Comparison of ENCODE assay signal across 23 cellular contexts in genomic region chr7:65800890-65801341, GRCh38.
A peak's percentile ranks its signal among the peaks of the same experiment; 100 is the strongest.
DNase-seq lines count a peak whose midpoint lies in the region; ATAC-seq, FAIRE-seq and TF ChIP-seq lines count a peak whose summit lies in the region.
"Had no signal": no experiment of that assay in that cellular context is flagged by ENCODE, and none has a peak within 500 bp of the region (broad histone marks: within the 10 kb centered on the region; RNA-seq: fewer than 3 reads in every experiment).

No MANE protein-coding gene starts in this region.

- H3K79me1 ChIP-seq in IMR-90 (ENCODE audit: low read depth in 1 of 2, low read length in 2 of 2), result no peaks in the 10 kb centered on the region

- no peak overlapping the region for H4K5ac ChIP-seq in IMR-90 (ENCODE audit: low read depth, low read length)

- TF ChIP-seq CTCF in IMR-90 (conservative IDR thresholded peaks at IDR 0.05; ENCODE audit: low read depth, low read length), result no peak
- TF ChIP-seq CTCF in bronchial epithelial cell (IDR thresholded peaks at IDR 0.05; ENCODE audit: insufficient read depth, low read length, severe bottlenecking), result no peak
- no peak for TF ChIP-seq CTCF in esophagus squamous epithelium (IDR thresholded peaks at IDR 0.05)
- TF ChIP-seq CTCF in type B pancreatic cell (conservative IDR thresholded peaks at IDR 0.05), result no peak

- no peaks in the 10 kb centered on the region for H3K27me3 Mint-ChIP-seq in type B pancreatic cell
- H3K27me3 Mint-ChIP-seq: CD8-positive, alpha-beta memory T cell had no signal

- no peak for ATAC-seq in IMR-90 (ENCODE audit: low read depth)
- ATAC-seq: Panc1 had no signal

- 79% methylated on average over 4 of the region's 6 CpGs; no CpG with 5 or more reads in 1 of the 2 experiments for WGBS in IMR-90 (ENCODE audit: extremely low coverage in 2 of 2, insufficient read length in 1 of 2), 2 experiments
- WGBS in esophagus squamous epithelium, 2 donors, result 77 to 78% methylated on average over 6 of the region's 6 CpGs

- no peak overlapping the region; the same call in 1 of the 2 replicates for H4K91ac ChIP-seq in IMR-90 (ENCODE audit: insufficient read depth, low read depth, low read length)

- TF ChIP-seq RAD21 in IMR-90 (IDR thresholded peaks at IDR 0.05; ENCODE audit: low read length), result no peak

- no peaks in the 10 kb centered on the region for H3K9me3 Mint-ChIP-seq in type B pancreatic cell
- H3K9me3 Mint-ChIP-seq: CD8-positive, alpha-beta memory T cell had no signal

- H2BK120ac ChIP-seq in IMR-90 (ENCODE audit: low read depth, low read length), result no peak overlapping the region

- CTCF ChIA-PET in IMR-90 (lab: Yijun Ruan, JAX), result no interaction called here

- no peak overlapping the region for H2BK15ac ChIP-seq in IMR-90 (ENCODE audit: low read depth, low read length)

- no TSS peak for BruUV-seq in IMR-90 (replicated peaks; lab: Mats Ljungman, UMichigan)

- H2AK5ac ChIP-seq in IMR-90 (ENCODE audit: low read depth, low read length), result no peak overlapping the region

- no peak overlapping the region for H3K23ac ChIP-seq in IMR-90 (ENCODE audit: low read depth, low read length)

- H2AK9ac ChIP-seq in IMR-90 (replicated peaks; ENCODE audit: low read depth, low read length, poor library complexity), result no peak overlapping the region

- no peak overlapping the region for H2BK5ac ChIP-seq in IMR-90 (ENCODE audit: low read depth, low read length, poor library complexity, severe bottlenecking)

- POLR2A ChIA-PET in IMR-90 (lab: Charles Lee; ENCODE audit: unreplicated experiment), result no interaction called here

- dilution Hi-C loops in IMR-90 (cut with HindIII; ENCODE audit: low sequenced_read_pairs, unreplicated experiment), result no loop called here

- peaks cover 3% of the 10 kb centered on the region for H3K4me1 Mint-ChIP-seq in type B pancreatic cell (ENCODE audit: unreplicated experiment)

- no peak for FAIRE-seq in bronchial epithelial cell (lab: Jason Lieb, UNC)
- FAIRE-seq: G401.6, GM18507, H54 had no signal

- no peak overlapping the region for H3K14ac ChIP-seq in IMR-90 (replicated peaks; ENCODE audit: low read depth, low read length)

- H3K56ac ChIP-seq in IMR-90 (ENCODE audit: extremely low read depth, insufficient read depth, low read length), result no peak overlapping the region

- no peak overlapping the region for H3K9ac ChIP-seq in IMR-90 (ENCODE audit: low read depth, low read length)
- H3K9ac ChIP-seq: KMS-11, SK-N-SH had no signal

- H4K8ac ChIP-seq in IMR-90 (ENCODE audit: low read depth in 2 of 2, low read length in 2 of 2), result no peak overlapping the region

- no peaks in the 10 kb centered on the region for H3K36me3 Mint-ChIP-seq in type B pancreatic cell

- in situ Hi-C loops in IMR-90 (cut with MboI; ENCODE audit: low sequenced_read_pairs), result no loop called here

- H3K4me2 ChIP-seq in IMR-90 (ENCODE audit: low read depth, low read length), result no peak overlapping the region
- H3K4me2 ChIP-seq: KMS-11, SK-N-SH had no signal

- no peak overlapping the region for H3K27ac Mint-ChIP-seq in type B pancreatic cell

- H3K9me3 ChIP-seq in IMR-90 (ENCODE audit: control insufficient read depth, insufficient read depth, low read length), result no peaks in the 10 kb centered on the region
- H3K9me3 ChIP-seq in esophagus squamous epithelium, result no peaks in the 10 kb centered on the region
- H3K9me3 ChIP-seq: SK-N-SH had no signal

- no peak overlapping the region for H2AFZ ChIP-seq in IMR-90 (replicated peaks; ENCODE audit: low read length, poor library complexity)

- H3K4me1 ChIP-seq in IMR-90 (ENCODE audit: control insufficient read depth, insufficient read depth, low read length), result peaks cover 2% of the 10 kb centered on the region
- no peaks in the 10 kb centered on the region for H3K4me1 ChIP-seq in esophagus squamous epithelium

- DNase-seq in IMR-90 (no peak), bronchial epithelial cell (ENCODE audit: low read depth) (peak; percentile 15), islet precursor cell (peak; percentile 75), pulmonary artery endothelial cell (ENCODE audit: low read depth, low spot score) (peak; percentile 75), esophagus squamous epithelium (lab: John Stamatoyannopoulos, UW) (no peak), type B pancreatic cell (ENCODE audit: extremely low spot score, unreplicated experiment) (no peak), AG20443 (ENCODE audit: low spot score) (no peak)
- DNase-seq: CD8-positive, alpha-beta memory T cell; NCI-H1092 treated with DMSO at 0.1 percent for 48 hours; NCI-H146; NCI-H2029 treated with DMSO at 0.1 percent for 48 hours; NCI-H345; NCI-H524 treated with DMSO at 0.1 percent for 48 hours; NCI-H82; SIG-M5; SK-N-SH had no signal

- no peaks in the 10 kb centered on the region for H3K36me3 ChIP-seq in IMR-90 (ENCODE audit: control insufficient read depth, insufficient read depth, low read length)
- H3K36me3 ChIP-seq in bronchial epithelial cell (ENCODE audit: control insufficient read depth, insufficient read depth, low read length), result no peaks in the 10 kb centered on the region
- H3K36me3 ChIP-seq in esophagus squamous epithelium, result peaks cover 0 to 14% (median 0%) of the 10 kb centered on the region in 3 donors

- H3K4ac ChIP-seq in IMR-90 (ENCODE audit: low read depth, low read length), result no peak overlapping the region

- no peak overlapping the region for H3K4me3 ChIP-seq in IMR-90 (ENCODE audit: insufficient read depth, low read depth, low read length)
- H3K4me3 ChIP-seq in bronchial epithelial cell (ENCODE audit: low read depth, low read length), result no peak overlapping the region
- no peak overlapping the region for H3K4me3 ChIP-seq in esophagus squamous epithelium

- H3K9me1 ChIP-seq in IMR-90 (ENCODE audit: insufficient read depth, low read length), result peaks cover 8% of the 10 kb centered on the region

- H3K27ac ChIP-seq in IMR-90 (ENCODE audit: insufficient read depth, low read length) (no peak overlapping the region), esophagus squamous epithelium (no peak overlapping the region)
- H3K27ac ChIP-seq: C4-2B, HL-60, KMS-11 had no signal

- intact Hi-C loops in IMR-90 (cut with micrococcal nuclease) (no loop called here), esophagus squamous epithelium (cut with DNase I) (no loop called here)

- no peak overlapping the region for H3K4me3 Mint-ChIP-seq in type B pancreatic cell
- H3K4me3 Mint-ChIP-seq: CD8-positive, alpha-beta memory T cell had no signal

- H4K20me1 ChIP-seq in IMR-90 (ENCODE audit: insufficient read depth, low read length), result no peaks in the 10 kb centered on the region

- no peak overlapping the region for H2BK20ac ChIP-seq in IMR-90 (ENCODE audit: low read depth, low read length)

- no peak for TF ChIP-seq POLR2A in IMR-90 (IDR thresholded peaks at IDR 0.05; ENCODE audit: low read depth, low read length)
- TF ChIP-seq POLR2A in esophagus squamous epithelium (IDR thresholded peaks at IDR 0.05), result no peak

- no peak overlapping the region for H3K18ac ChIP-seq in IMR-90 (ENCODE audit: low read depth, low read length)

- no peaks in the 10 kb centered on the region for H3K27me3 ChIP-seq in IMR-90 (ENCODE audit: control insufficient read depth, insufficient read depth, low read length)
- no peaks in the 10 kb centered on the region for H3K27me3 ChIP-seq in bronchial epithelial cell (ENCODE audit: control insufficient read depth, insufficient read depth, low read length)
- no peaks in the 10 kb centered on the region for H3K27me3 ChIP-seq in esophagus squamous epithelium

TF ChIP-seq in IMR-90, 13 proteins besides CTCF, POLR2A, EP300 and RAD21:
- no peak for TF ChIP-seq MAFK (IDR thresholded peaks at IDR 0.05; ENCODE audit: low read depth, low read length)
- TF ChIP-seq MAZ (IDR thresholded peaks at IDR 0.05; ENCODE audit: borderline replicate concordance, low read depth, low read length), result no peak
- TF ChIP-seq, protein P1, sequence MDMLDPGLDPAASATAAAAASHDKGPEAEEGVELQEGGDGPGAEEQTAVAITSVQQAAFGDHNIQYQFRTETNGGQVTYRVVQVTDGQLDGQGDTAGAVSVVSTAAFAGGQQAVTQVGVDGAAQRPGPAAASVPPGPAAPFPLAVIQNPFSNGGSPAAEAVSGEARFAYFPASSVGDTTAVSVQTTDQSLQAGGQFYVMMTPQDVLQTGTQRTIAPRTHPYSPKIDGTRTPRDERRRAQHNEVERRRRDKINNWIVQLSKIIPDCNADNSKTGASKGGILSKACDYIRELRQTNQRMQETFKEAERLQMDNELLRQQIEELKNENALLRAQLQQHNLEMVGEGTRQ (IDR thresholded peaks at IDR 0.05; ENCODE audit: low read depth, low read length), result no peak
- peak; percentile 48 for TF ChIP-seq CEBPB (IDR thresholded peaks at IDR 0.05; ENCODE audit: low read depth, low read length)
- TF ChIP-seq SMC3 (IDR thresholded peaks at IDR 0.05; ENCODE audit: low read depth, low read length), result no peak

Comparison
In these comparisons a context has a peak if more than half of its experiments do, and no peak if none do; other contexts are left out.
1. DNase-seq: peak in bronchial epithelial cell (single experiment), islet precursor cell (single experiment) and pulmonary artery endothelial cell (single experiment); none in IMR-90 (single experiment), esophagus squamous epithelium (single experiment), type B pancreatic cell (single experiment) and AG20443 (single experiment).